10 cellular contexts compared by ENCODE assay signal in the genomic region with DNA sequence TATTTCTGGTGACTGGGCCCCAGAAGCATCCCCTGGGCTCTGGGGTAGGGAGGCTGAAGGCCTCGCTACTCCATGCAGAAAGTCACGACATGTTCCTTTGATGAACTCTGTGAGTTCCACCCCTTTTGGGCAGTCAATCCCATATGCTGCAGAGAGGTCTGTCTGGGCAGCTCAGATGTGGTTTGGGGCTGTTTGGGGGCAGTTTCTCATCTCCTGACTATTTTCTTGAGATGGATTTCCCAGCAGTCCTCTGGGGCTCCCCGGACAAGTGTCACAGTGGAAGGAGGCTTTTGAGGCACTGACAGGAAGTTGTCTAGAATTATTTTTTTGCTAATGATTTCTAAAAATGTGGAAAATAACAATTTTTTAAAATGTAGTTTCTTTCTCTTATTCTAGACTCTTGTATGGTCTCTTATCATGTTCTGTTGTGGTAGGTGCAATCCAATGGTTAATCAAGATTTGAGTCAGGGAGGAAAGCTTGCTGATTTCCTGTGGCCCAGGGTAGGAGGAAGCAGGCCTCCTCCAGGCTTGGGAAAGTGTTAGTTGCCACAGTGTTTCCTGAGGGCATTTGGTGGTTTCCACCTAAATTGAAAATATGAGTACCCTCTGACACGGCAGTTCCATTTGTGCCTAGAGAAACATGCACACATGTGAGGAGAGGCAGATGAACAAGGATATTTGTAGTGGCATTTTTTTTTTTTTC. TPM values are rescaled to one million over a fixed set of nuclear protein-coding genes. Genes with fewer than 3 reads are reported as not detected.
DNase-seq lines count a peak whose midpoint lies in the region; ATAC-seq and TF ChIP-seq lines count a peak whose summit lies in the region.
"Had no signal": no experiment of that assay in that cellular context is flagged by ENCODE, and none has a peak within 500 bp of the region (broad histone marks: within the 10 kb centered on the region; RNA-seq: fewer than 3 reads in every experiment).

No MANE protein-coding gene starts in this region.

- H3K36me3 Mint-ChIP-seq in activated CD4-positive, alpha-beta T cell treated with anti-CD3 and anti-CD28 coated beads, Interleukin-2, amount 10 ng/mL, durations not matched to agents 7 days and 5 days (ENCODE audit: low read depth), result peaks cover 8% of the 10 kb centered on the region

- peaks cover 54% of the 10 kb centered on the region for H3K4me1 Mint-ChIP-seq in activated CD4-positive, alpha-beta T cell treated with anti-CD3 and anti-CD28 coated beads, Interleukin-2, amount 10 ng/mL, durations not matched to agents 7 days and 5 days

- no peak overlapping the region for H2AFZ ChIP-seq in ACC112 (ENCODE audit: low read length, unreplicated experiment)

- H3K27me3 ChIP-seq in ACC112 (ENCODE audit: insufficient read depth, low read length), result no peaks in the 10 kb centered on the region

- H3K4me3 ChIP-seq in ACC112 (ENCODE audit: low read depth, low read length), result no peak overlapping the region

- H3K79me2 ChIP-seq in ACC112 (ENCODE audit: control insufficient read depth, insufficient read depth, low read length, unreplicated experiment), result no peaks in the 10 kb centered on the region

- H3K9me3 Mint-ChIP-seq in activated CD4-positive, alpha-beta T cell treated with anti-CD3 and anti-CD28 coated beads, Interleukin-2, amount 10 ng/mL, durations not matched to agents 7 days and 5 days, result no peaks in the 10 kb centered on the region

- peak; percentile 45 for DNase-seq in H4 (ENCODE audit: low spot score)
- DNase-seq in activated CD4-positive, alpha-beta T cell treated with anti-CD3 and anti-CD28 coated beads, Interleukin-2, amount 10 ng/mL, durations not matched to agents 7 days and 5 days, result peak; percentile 35
- DNase-seq in glomerular endothelial cell (ENCODE audit: extremely low read depth, low read depth, low spot score), result peak; percentile 79
- no peak for DNase-seq in HEK293T (ENCODE audit: extremely low spot score)
- DNase-seq in NCI-H2227 (lab: John Stamatoyannopoulos, UW; ENCODE audit: unreplicated experiment), result no peak
- DNase-seq: caudate nucleus, NCI-H1694 treated with DMSO at 0.1 percent for 48 hours had no signal

- H3K27ac Mint-ChIP-seq in activated CD4-positive, alpha-beta T cell treated with anti-CD3 and anti-CD28 coated beads, Interleukin-2, amount 10 ng/mL, durations not matched to agents 7 days and 5 days, result peak overlapping the region; percentile 80

- CTCF ChIA-PET in activated CD4-positive, alpha-beta T cell treated with anti-CD3 and anti-CD28 coated beads, Interleukin-2, amount 10 ng/mL, durations not matched to agents 7 days and 5 days (lab: Charles Lee), result interaction anchor here (0.9 to 1.0 kb wide), 2 partner anchors 36 to 38 kb away, joined by 3 read pairs; no protein-coding TSS in a partner anchor
- CTCF ChIA-PET in HEK293T (lab: Yijun Ruan, JAX), result interaction anchor here (0.6 to 0.8 kb wide), 2 partner anchors 21 to 112 kb away, joined by 3 to 5 read pairs; no protein-coding TSS in a partner anchor

- peak overlapping the region; percentile 4; the same call in 1 of the 2 replicates for H3K27ac ChIP-seq in ACC112 (ENCODE audit: low read depth, low read length)

- no peaks in the 10 kb centered on the region for H3K27me3 Mint-ChIP-seq in activated CD4-positive, alpha-beta T cell treated with anti-CD3 and anti-CD28 coated beads, Interleukin-2, amount 10 ng/mL, durations not matched to agents 7 days and 5 days

- peak overlapping the region; percentile 18 for H3K4me3 Mint-ChIP-seq in activated CD4-positive, alpha-beta T cell treated with anti-CD3 and anti-CD28 coated beads, Interleukin-2, amount 10 ng/mL, durations not matched to agents 7 days and 5 days

- H3K4me1 ChIP-seq in ACC112 (ENCODE audit: control insufficient read depth, insufficient read depth, low read length, unreplicated experiment), result peaks cover 7% of the 10 kb centered on the region

- no peak for ATAC-seq in HG03432 (IDR thresholded peaks at IDR 0.05; ENCODE audit: unreplicated experiment)
- ATAC-seq in GM21576 (IDR thresholded peaks at IDR 0.05; ENCODE audit: unreplicated experiment), result no peak

- POLR2A ChIA-PET in activated CD4-positive, alpha-beta T cell treated with anti-CD3 and anti-CD28 coated beads, Interleukin-2, amount 10 ng/mL, durations not matched to agents 7 days and 5 days (lab: Charles Lee), result no interaction called here
- POLR2A ChIA-PET in HEK293T (lab: Yijun Ruan, JAX), result no interaction called here

- peaks cover 11% of the 10 kb centered on the region; the same call in 1 of the 2 replicates for H3K36me3 ChIP-seq in ACC112 (ENCODE audit: insufficient read depth, low read length)

TF ChIP-seq in HEK293T, 16 proteins besides CTCF, POLR2A, EP300 and RAD21:
- TF ChIP-seq ARNT (IDR thresholded peaks at IDR 0.05) (no peak), NFRKB (IDR thresholded peaks at IDR 0.05) (no peak), TARDBP (IDR thresholded peaks at IDR 0.05) (no peak), L3MBTL2 (conservative IDR thresholded peaks at IDR 0.05) (no peak), FOXK2 (IDR thresholded peaks at IDR 0.05) (no peak), PKNOX1 (IDR thresholded peaks at IDR 0.05) (no peak), SUZ12 (IDR thresholded peaks at IDR 0.05) (no peak), LEF1 (IDR thresholded peaks at IDR 0.05; ENCODE audit: borderline replicate concordance) (no peak), ZNF384 (IDR thresholded peaks at IDR 0.05) (no peak), HDGF (IDR thresholded peaks at IDR 0.05; ENCODE audit: borderline replicate concordance) (no peak), BHLHE40 (IDR thresholded peaks at IDR 0.05; ENCODE audit: borderline replicate concordance) (no peak), ELF4 (IDR thresholded peaks at IDR 0.05) (no peak), FOXM1 (IDR thresholded peaks at IDR 0.05; ENCODE audit: borderline replicate concordance) (no peak), FOXA1 (IDR thresholded peaks at IDR 0.05) (no peak), CTBP1 (IDR thresholded peaks at IDR 0.05; ENCODE audit: borderline replicate concordance) (no peak), SP1 (IDR thresholded peaks at IDR 0.05) (no peak)
TF ChIP-seq in HEK293T: peak in this region for 0.

RNA-seq across cellular contexts. Expression of gene TATDN2, which starts 19.9 kb away (rescaled TPM):
- total RNA-seq in H4 (2014; rRNA removed; shearing (Covaris generic)), result 6.4 and 9.7 TPM in 2 replicates
- 10 to 100 TPM; 72.3 to 78.4 TPM for total RNA-seq in activated CD4-positive, alpha-beta T cell treated with anti-CD3 and anti-CD28 coated beads, Interleukin-2, amount 10 ng/mL, durations not matched to agents 7 days and 5 days
- 14.6 and 19.5 TPM in 2 replicates for total RNA-seq in glomerular endothelial cell

Comparison
In these comparisons a context has a peak if more than half of its experiments do, and no peak if none do; other contexts are left out.
1. DNase-seq: peak in H4 (single experiment), activated CD4-positive, alpha-beta T cell treated with anti-CD3 and anti-CD28 coated beads, Interleukin-2, amount 10 ng/mL, durations not matched to agents 7 days and 5 days (single experiment) and glomerular endothelial cell (single experiment); none in HEK293T (single experiment) and NCI-H2227 (single experiment).